Comparison of ENCODE assay signal across 5 cellular contexts in genomic region chr4:170071196-170071595, GRCh38. TPM values are rescaled to one million over a fixed set of nuclear protein-coding genes. Genes with fewer than 3 reads are reported as not detected.
"Had no signal": no experiment of that assay in that cellular context is flagged by ENCODE, and none has a peak within 500 bp of the region (broad histone marks: within the 10 kb centered on the region; RNA-seq: fewer than 3 reads in every experiment).

No MANE protein-coding gene starts in this region.

- H3K4me3 Mint-ChIP-seq: GM23338, H9 had no signal

- H3K9me3 Mint-ChIP-seq: GM23338, H9 had no signal

- DNase-seq: H9, HCEC 1CT, IMR-90 had no signal

- H3K27ac Mint-ChIP-seq: GM23338 had no signal

RNA-seq across cellular contexts. Expression of gene AADAT, which starts 18.6 kb away (rescaled TPM):
- total RNA-seq: K562 had no signal
